ENCODE assay signal across 17 cellular contexts in the genomic region with DNA sequence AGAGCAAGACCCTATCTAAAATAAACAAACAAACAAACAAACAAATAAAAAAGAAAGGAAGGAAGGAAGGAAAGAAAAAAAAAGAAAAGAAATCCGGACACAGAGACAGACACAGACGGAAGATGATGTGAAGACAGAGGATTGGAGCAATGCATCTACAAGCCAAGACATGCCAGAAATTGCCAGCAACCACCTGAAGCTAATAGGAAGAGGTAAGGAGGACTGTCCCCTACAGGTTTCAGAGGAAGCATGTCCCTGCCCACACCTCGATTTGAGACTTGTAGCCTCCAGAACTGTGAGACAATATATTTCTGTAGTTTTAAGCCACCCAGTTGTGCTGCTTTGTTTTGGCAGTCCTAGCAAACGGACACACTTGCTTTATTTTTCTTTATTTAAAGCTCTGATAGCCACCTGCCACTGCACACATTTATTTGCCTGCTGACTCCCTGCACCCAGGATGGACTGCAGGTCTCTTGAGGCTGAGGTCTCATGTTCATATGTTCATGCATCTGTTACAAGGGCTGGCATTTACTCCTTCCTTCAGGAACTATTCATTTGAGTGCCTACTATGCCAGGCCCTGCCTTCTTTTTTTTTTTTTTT. TPM values are rescaled to one million over a fixed set of nuclear protein-coding genes. Genes with fewer than 3 reads are reported as not detected.
DNase-seq lines count a peak whose midpoint lies in the region; ATAC-seq and TF ChIP-seq lines count a peak whose summit lies in the region.
"Had no signal": no experiment of that assay in that cellular context is flagged by ENCODE, and none has a peak within 500 bp of the region (broad histone marks: within the 10 kb centered on the region; RNA-seq: fewer than 3 reads in every experiment).

No MANE protein-coding gene starts in this region.

- no peak overlapping the region for H3K4me3 ChIP-seq in OCI-LY3 (ENCODE audit: low read length)
- no peak overlapping the region for H3K4me3 ChIP-seq in esophagus (ENCODE audit: low read depth in 1 of 2, low read length in 2 of 2)
- no peak overlapping the region for H3K4me3 ChIP-seq in suprapubic skin
- H3K4me3 ChIP-seq: thyroid gland had no signal

- H3K27ac ChIP-seq in OCI-LY3 (ENCODE audit: low read length) = no peak overlapping the region
- peak overlapping the region; percentile 40 to 53 for H3K27ac ChIP-seq in esophagus (ENCODE audit: low read depth in 2 of 2, low read length in 1 of 2)
- H3K27ac ChIP-seq in suprapubic skin = peak overlapping the region; percentile 25

- BruUV-seq in Calu3 (replicated peaks; lab: Mats Ljungman, UMichigan) = no TSS peak

- TF ChIP-seq POLR2A in suprapubic skin (IDR thresholded peaks at IDR 0.05) = no peak

- H3K36me3 ChIP-seq in OCI-LY3 (replicated peaks; ENCODE audit: low read depth, low read length) (no peaks in the 10 kb centered on the region), esophagus (ENCODE audit: control insufficient read depth in 2 of 2, insufficient read depth in 2 of 2, low read length in 1 of 2) (no peaks in the 10 kb centered on the region), suprapubic skin (no peaks in the 10 kb centered on the region)
- H3K36me3 ChIP-seq: thyroid gland had no signal

- peaks cover 13% of the 10 kb centered on the region for H3K4me1 Mint-ChIP-seq in activated T-cell treated with anti-CD3 and anti-CD28 coated beads, Interleukin-2, amount 50 U/mL, for 72 hours (ENCODE audit: low read depth)
- peaks cover 13% of the 10 kb centered on the region for H3K4me1 Mint-ChIP-seq in activated T-cell treated with anti-CD3 and anti-CD28 coated beads, Interleukin-2, amount 50 U/mL, for 24 hours (ENCODE audit: low read depth)
- peaks cover 22% of the 10 kb centered on the region for H3K4me1 Mint-ChIP-seq in Calu3 (ENCODE audit: low read depth, unreplicated experiment)

- H3K27ac Mint-ChIP-seq in activated T-cell treated with anti-CD3 and anti-CD28 coated beads, Interleukin-2, amount 50 U/mL, for 72 hours = peak overlapping the region; percentile 34
- H3K27ac Mint-ChIP-seq in activated T-cell treated with anti-CD3 and anti-CD28 coated beads, Interleukin-2, amount 50 U/mL, for 24 hours = no peak overlapping the region
- no peak overlapping the region for H3K27ac Mint-ChIP-seq in Calu3 (ENCODE audit: unreplicated experiment)
- H3K27ac Mint-ChIP-seq: activated naive CD4-positive, alpha-beta T cell treated with anti-CD3 and anti-CD28 coated beads, Interleukin-2, amount 10 ng/mL, durations not matched to agents 7 days and 5 days had no signal

- H3K4me1 ChIP-seq in OCI-LY3 (ENCODE audit: low read length) (0 out of 2 replicates have a peak, but pooled peaks cover 4% of the 10 kb centered on the region), esophagus (ENCODE audit: control insufficient read depth in 2 of 2, insufficient read depth in 2 of 2, low read length in 1 of 2) (no peaks in the 10 kb centered on the region), suprapubic skin (peaks cover 19% of the 10 kb centered on the region)

- WGBS in esophagus, 2 donors = 41 to 43% methylated on average over 4 of the region's 4 CpGs
- WGBS in suprapubic skin = 54% methylated on average over 4 of the region's 4 CpGs

- H3K9me3 ChIP-seq in OCI-LY3 (ENCODE audit: insufficient read depth, low read length) (no peaks in the 10 kb centered on the region), esophagus (ENCODE audit: control insufficient read depth in 2 of 2, insufficient read depth in 1 of 2, low read depth in 1 of 2, low read length in 1 of 2) (no peaks in the 10 kb centered on the region), suprapubic skin (no peaks in the 10 kb centered on the region)
- H3K9me3 ChIP-seq: thyroid gland had no signal

- H3K9me3 Mint-ChIP-seq in activated T-cell treated with anti-CD3 and anti-CD28 coated beads, Interleukin-2, amount 50 U/mL, for 72 hours = no peaks in the 10 kb centered on the region
- no peaks in the 10 kb centered on the region for H3K9me3 Mint-ChIP-seq in activated T-cell treated with anti-CD3 and anti-CD28 coated beads, Interleukin-2, amount 50 U/mL, for 24 hours
- no peaks in the 10 kb centered on the region for H3K9me3 Mint-ChIP-seq in Calu3 (ENCODE audit: low read depth, unreplicated experiment)
- H3K9me3 Mint-ChIP-seq: activated naive CD4-positive, alpha-beta T cell treated with anti-CD3 and anti-CD28 coated beads, Interleukin-2, amount 10 ng/mL, durations not matched to agents 7 days and 5 days; brain; CD8-positive, alpha-beta memory T cell had no signal

- no peak for TF ChIP-seq EP300 in suprapubic skin (IDR thresholded peaks at IDR 0.05)

- intact Hi-C loops in Calu3 (cut with micrococcal nuclease; ENCODE audit: unreplicated experiment) = no loop called here

- DNase-seq in activated T-cell treated with anti-CD3 and anti-CD28 coated beads, Interleukin-2, amount 50 U/mL, for 72 hours = no peak
- DNase-seq in activated T-cell treated with anti-CD3 and anti-CD28 coated beads, Interleukin-2, amount 50 U/mL, for 24 hours = no peak
- DNase-seq in suprapubic skin (ENCODE audit: low spot score in 2 of 2) (no peak), Calu3 (no peak)
- DNase-seq in activated effector memory CD4-positive, alpha-beta T cell treated with anti-CD3 and anti-CD28 coated beads, Interleukin-2, amount 50 U/mL, for 16 hours = no peak
- DNase-seq: ACHN; activated naive CD4-positive, alpha-beta T cell treated with anti-CD3 and anti-CD28 coated beads, Interleukin-2, amount 10 ng/mL, durations not matched to agents 7 days and 5 days; CD8-positive, alpha-beta memory T cell; effector CD8-positive, alpha-beta T cell; foreskin melanocyte; NCI-H1092; NCI-H345 had no signal

- TF ChIP-seq CTCF in OCI-LY3 (IDR thresholded peaks at IDR 0.05; ENCODE audit: low read depth, low read length) = peak; percentile 19; the same call in 1 of the 2 replicates
- TF ChIP-seq CTCF in suprapubic skin (IDR thresholded peaks at IDR 0.05) = no peak
- no peak for TF ChIP-seq CTCF in Calu3 (IDR thresholded peaks at IDR 0.05; ENCODE audit: unreplicated experiment)

- H3K4me3 Mint-ChIP-seq in activated T-cell treated with anti-CD3 and anti-CD28 coated beads, Interleukin-2, amount 50 U/mL, for 72 hours = no peak overlapping the region
- no peak overlapping the region for H3K4me3 Mint-ChIP-seq in activated T-cell treated with anti-CD3 and anti-CD28 coated beads, Interleukin-2, amount 50 U/mL, for 24 hours
- H3K4me3 Mint-ChIP-seq in Calu3 (ENCODE audit: low read depth, unreplicated experiment) = no peak overlapping the region
- H3K4me3 Mint-ChIP-seq: activated naive CD4-positive, alpha-beta T cell treated with anti-CD3 and anti-CD28 coated beads, Interleukin-2, amount 10 ng/mL, durations not matched to agents 7 days and 5 days; brain; CD8-positive, alpha-beta memory T cell had no signal

- no peaks in the 10 kb centered on the region for H3K27me3 ChIP-seq in OCI-LY3 (ENCODE audit: low read depth, low read length)
- no peaks in the 10 kb centered on the region for H3K27me3 ChIP-seq in esophagus (ENCODE audit: control insufficient read depth in 1 of 2, insufficient read depth in 2 of 2, low read length in 2 of 2)
- no peaks in the 10 kb centered on the region for H3K27me3 ChIP-seq in suprapubic skin
- H3K27me3 ChIP-seq: thyroid gland had no signal

- H3K36me3 Mint-ChIP-seq in activated T-cell treated with anti-CD3 and anti-CD28 coated beads, Interleukin-2, amount 50 U/mL, for 72 hours (ENCODE audit: insufficient read depth in 2 of 2) = no peaks in the 10 kb centered on the region
- no peaks in the 10 kb centered on the region for H3K36me3 Mint-ChIP-seq in activated T-cell treated with anti-CD3 and anti-CD28 coated beads, Interleukin-2, amount 50 U/mL, for 24 hours (ENCODE audit: low read depth)
- H3K36me3 Mint-ChIP-seq in Calu3 (ENCODE audit: insufficient read depth, unreplicated experiment) = no peaks in the 10 kb centered on the region
- H3K36me3 Mint-ChIP-seq: activated naive CD4-positive, alpha-beta T cell treated with anti-CD3 and anti-CD28 coated beads, Interleukin-2, amount 10 ng/mL, durations not matched to agents 7 days and 5 days; brain; CD8-positive, alpha-beta memory T cell had no signal

- no peak for ATAC-seq in activated T-cell treated with anti-CD3 and anti-CD28 coated beads, Interleukin-2, amount 50 U/mL, for 72 hours (replicated peaks in 1 of 2)
- ATAC-seq in HG02973 (IDR thresholded peaks at IDR 0.05; ENCODE audit: unreplicated experiment) = no peak

- no peaks in the 10 kb centered on the region for H3K27me3 Mint-ChIP-seq in activated T-cell treated with anti-CD3 and anti-CD28 coated beads, Interleukin-2, amount 50 U/mL, for 72 hours (ENCODE audit: low read depth)
- no peaks in the 10 kb centered on the region for H3K27me3 Mint-ChIP-seq in activated T-cell treated with anti-CD3 and anti-CD28 coated beads, Interleukin-2, amount 50 U/mL, for 24 hours
- no peaks in the 10 kb centered on the region for H3K27me3 Mint-ChIP-seq in Calu3 (ENCODE audit: unreplicated experiment)
- H3K27me3 Mint-ChIP-seq: brain had no signal

- no peak overlapping the region for H3K4me2 ChIP-seq in OCI-LY3 (ENCODE audit: low read length)

- H3K9ac ChIP-seq in OCI-LY3 (ENCODE audit: low read length) = no peak overlapping the region

- H3K79me2 ChIP-seq in OCI-LY3 (ENCODE audit: low read length) = no peaks in the 10 kb centered on the region

- no peak overlapping the region for H2AFZ ChIP-seq in OCI-LY3 (ENCODE audit: low read depth, low read length)

- CTCF ChIA-PET in Calu3 (lab: Charles Lee) = interaction anchor here (0.6 to 1.3 kb wide), 5 partner anchors 8 to 103 kb away, joined by 3 to 5 read pairs (median 4); a partner anchor contains a TSS

- H4K20me1 ChIP-seq in OCI-LY3 (ENCODE audit: insufficient read depth, low read length) = no peaks in the 10 kb centered on the region

RNA-seq across cellular contexts. Expression of a gene that starts 20.7 kb away (rescaled TPM):
- 10 to 100 TPM; 34.3 to 40.1 TPM for total RNA-seq in activated T-cell treated with anti-CD3 and anti-CD28 coated beads, Interleukin-2, amount 50 U/mL, for 72 hours
- polyA plus RNA-seq in esophagus = 10 to 100 TPM in 1 of 2 donors, 1 to 10 TPM in 1; 8.8 to 18.7 TPM
- total RNA-seq in suprapubic skin (100 to 1,000 TPM in 1 of 4 donors, 10 to 100 TPM in 3; 48.5 to 169 (median 54.1) TPM), Calu3 (2022) (53.1 and 77.3 TPM in 2 replicates)
